1 cellular context compared by ENCODE assay signal in genomic region chr6:143545165-143545564, GRCh38.
TF ChIP-seq lines count a peak whose summit lies in the region.

No MANE protein-coding gene starts in this region.

TF ChIP-seq in IMR-90, 13 proteins besides CTCF, POLR2A, EP300 and RAD21:
- TF ChIP-seq CEBPB (IDR thresholded peaks at IDR 0.05; ENCODE audit: low read depth, low read length) = no peak
- TF ChIP-seq SMC3 (IDR thresholded peaks at IDR 0.05; ENCODE audit: low read depth, low read length) = no peak
- TF ChIP-seq, protein P1, sequence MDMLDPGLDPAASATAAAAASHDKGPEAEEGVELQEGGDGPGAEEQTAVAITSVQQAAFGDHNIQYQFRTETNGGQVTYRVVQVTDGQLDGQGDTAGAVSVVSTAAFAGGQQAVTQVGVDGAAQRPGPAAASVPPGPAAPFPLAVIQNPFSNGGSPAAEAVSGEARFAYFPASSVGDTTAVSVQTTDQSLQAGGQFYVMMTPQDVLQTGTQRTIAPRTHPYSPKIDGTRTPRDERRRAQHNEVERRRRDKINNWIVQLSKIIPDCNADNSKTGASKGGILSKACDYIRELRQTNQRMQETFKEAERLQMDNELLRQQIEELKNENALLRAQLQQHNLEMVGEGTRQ (IDR thresholded peaks at IDR 0.05; ENCODE audit: low read depth, low read length) = no peak
- no peak for TF ChIP-seq CHD1 (IDR thresholded peaks at IDR 0.05; ENCODE audit: low read depth, low read length)
- TF ChIP-seq MAZ (IDR thresholded peaks at IDR 0.05; ENCODE audit: borderline replicate concordance, low read depth, low read length) = no peak
- TF ChIP-seq BHLHE40 (IDR thresholded peaks at IDR 0.05; ENCODE audit: low read depth, low read length) = no peak
- TF ChIP-seq FOS (IDR thresholded peaks at IDR 0.05; ENCODE audit: low read depth, low read length) = no peak
- no peak for TF ChIP-seq MXI1 (IDR thresholded peaks at IDR 0.05; ENCODE audit: borderline replicate concordance, low read depth, low read length)
- TF ChIP-seq RFX5 (IDR thresholded peaks at IDR 0.05; ENCODE audit: low read depth, low read length) = no peak
- no peak for TF ChIP-seq NFE2L2 (IDR thresholded peaks at IDR 0.05; ENCODE audit: low read depth, low read length)
- TF ChIP-seq MAFK (IDR thresholded peaks at IDR 0.05; ENCODE audit: low read depth, low read length) = no peak
- no peak for TF ChIP-seq RCOR1 (IDR thresholded peaks at IDR 0.05; ENCODE audit: insufficient replicate concordance, low read length)
- no peak for TF ChIP-seq ELK1 (IDR thresholded peaks at IDR 0.05; ENCODE audit: borderline replicate concordance, low read depth, low read length)
